13 cellular contexts compared by ENCODE assay signal in genomic region chr2:197576631-197577030, GRCh38.
DNase-seq lines count a peak whose midpoint lies in the region; ATAC-seq, FAIRE-seq and TF ChIP-seq lines count a peak whose summit lies in the region.
"Had no signal": no experiment of that assay in that cellular context is flagged by ENCODE, and none has a peak within 500 bp of the region (broad histone marks: within the 10 kb centered on the region; RNA-seq: fewer than 3 reads in every experiment).

No MANE protein-coding gene starts in this region.

- peaks cover 16% of the 10 kb centered on the region for H3K9me3 Mint-ChIP-seq in astrocyte (ENCODE audit: unreplicated experiment)
- H3K9me3 Mint-ChIP-seq: natural killer cell had no signal

- H3K4me3 Mint-ChIP-seq in astrocyte (ENCODE audit: unreplicated experiment) = no peak overlapping the region
- H3K4me3 Mint-ChIP-seq: natural killer cell had no signal

- H3K4me1 ChIP-seq in astrocyte (ENCODE audit: insufficient read depth, low read length) (no peaks in the 10 kb centered on the region), gastroesophageal sphincter (peaks cover 0 to 10% (median 0%) of the 10 kb centered on the region in 3 donors)

- peak overlapping the region; percentile 8 for H3K27ac ChIP-seq in astrocyte (ENCODE audit: low read depth, low read length)
- peak overlapping the region in 1 of 4 donors; percentile 19 for H3K27ac ChIP-seq in gastroesophageal sphincter

- ATAC-seq in gastroesophageal sphincter (peak; percentile 75), GM21360 (IDR thresholded peaks at IDR 0.05; ENCODE audit: unreplicated experiment) (no peak)
- ATAC-seq in stimulated activated naive CD8-positive, alpha-beta T cell treated with anti-CD3 and anti-CD28 coated beads, Interleukin-15, Interleukin-2, amounts not matched to agents 100 U/mL and 50 U/mL, for 24 hours = no peak
- ATAC-seq: natural killer cell had no signal

- no peak for TF ChIP-seq POLR2A in gastroesophageal sphincter (IDR thresholded peaks at IDR 0.05)
- no peak for TF ChIP-seq POLR2A in GM12891 (IDR thresholded peaks at IDR 0.05; ENCODE audit: low read depth, low read length)

- H3K27ac Mint-ChIP-seq in astrocyte (ENCODE audit: unreplicated experiment) = no peak overlapping the region
- H3K27ac Mint-ChIP-seq: natural killer cell had no signal

- TF ChIP-seq CTCF in astrocyte (IDR thresholded peaks at IDR 0.05; ENCODE audit: insufficient read depth, low read depth, low read length) (no peak), gastroesophageal sphincter (IDR thresholded peaks at IDR 0.05) (no peak)

- peak; percentile 31 for DNase-seq in EL
- peak; percentile 16 for DNase-seq in astrocyte (ENCODE audit: low read depth)
- DNase-seq in renal cortical epithelial cell (ENCODE audit: low read depth) = peak; percentile 8
- no peak for DNase-seq in stimulated activated CD4-positive, alpha-beta T cell treated with anti-CD3 and anti-CD28 coated beads, Interleukin-1b, Interleukin-23, amount 100 ng/mL, for 48 hours
- DNase-seq in stimulated activated naive CD8-positive, alpha-beta T cell treated with anti-CD3 and anti-CD28 coated beads, Interleukin-15, Interleukin-2, amounts not matched to agents 100 U/mL and 50 U/mL, for 24 hours = no peak
- no peak for DNase-seq in GM12891 (ENCODE audit: insufficient read length, low spot score)
- DNase-seq: natural killer cell; NCI-H1436; NCI-H82; stimulated activated CD8-positive, alpha-beta memory T cell treated with anti-CD3 and anti-CD28 coated beads, Interleukin-4, amount 100 ng/mL, for 48 hours had no signal

- no peak overlapping the region for H3K4me2 ChIP-seq in astrocyte (ENCODE audit: low read length)

- H3K4me1 Mint-ChIP-seq in astrocyte (ENCODE audit: low read depth, unreplicated experiment) = peaks cover 9% of the 10 kb centered on the region
- H3K4me1 Mint-ChIP-seq: natural killer cell had no signal

- H4K20me1 ChIP-seq in astrocyte (ENCODE audit: insufficient read depth, low read length) = no peaks in the 10 kb centered on the region

- no peak for FAIRE-seq in astrocyte (lab: Jason Lieb, UNC)
- no peak for FAIRE-seq in GM12891 (lab: Jason Lieb, UNC)
- FAIRE-seq: HTR-8/SVneo had no signal

- no peaks in the 10 kb centered on the region for H3K27me3 Mint-ChIP-seq in astrocyte (ENCODE audit: low read depth, unreplicated experiment)

- TF ChIP-seq EP300 in gastroesophageal sphincter (IDR thresholded peaks at IDR 0.05) = no peak

- 36 to 61% methylated on average over 3 of the region's 3 CpGs for WGBS in gastroesophageal sphincter (ENCODE audit: low coverage in 1 of 2), 2 donors

- H3K27me3 ChIP-seq in astrocyte (ENCODE audit: insufficient read depth, low read length) (no peaks in the 10 kb centered on the region), gastroesophageal sphincter (no peaks in the 10 kb centered on the region)

- H2AFZ ChIP-seq in astrocyte (ENCODE audit: low read depth, low read length) = no peak overlapping the region

- H3K36me3 Mint-ChIP-seq in astrocyte (ENCODE audit: low read depth, unreplicated experiment) = peaks cover 26% of the 10 kb centered on the region
- H3K36me3 Mint-ChIP-seq: natural killer cell had no signal

- no peaks in the 10 kb centered on the region for H3K36me3 ChIP-seq in astrocyte (ENCODE audit: insufficient read depth, low read length)
- H3K36me3 ChIP-seq in gastroesophageal sphincter = peaks cover 0 to 16% of the 10 kb centered on the region in 2 donors

- H3K9ac ChIP-seq in astrocyte (ENCODE audit: low read length) = no peak overlapping the region

- H3K4me3 ChIP-seq in astrocyte (ENCODE audit: insufficient read depth, low read depth, low read length) (no peak overlapping the region), gastroesophageal sphincter (no peak overlapping the region)

- H3K9me3 ChIP-seq in astrocyte (ENCODE audit: insufficient read depth, low read depth, low read length) (peaks cover 6% of the 10 kb centered on the region), gastroesophageal sphincter (no peaks in the 10 kb centered on the region)

- no peaks in the 10 kb centered on the region for H3K79me2 ChIP-seq in astrocyte (ENCODE audit: insufficient read depth, low read length)

TF ChIP-seq in GM12891, 5 proteins besides CTCF, POLR2A, EP300 and RAD21:
- TF ChIP-seq POU2F2 (IDR thresholded peaks at IDR 0.05; ENCODE audit: low read depth, low read length) (no peak), TAF1 (IDR thresholded peaks at IDR 0.05; ENCODE audit: low read depth, low read length) (no peak), PAX5 (IDR thresholded peaks at IDR 0.05; ENCODE audit: insufficient read depth, low read length, severe bottlenecking) (no peak), SPI1 (IDR thresholded peaks at IDR 0.05; ENCODE audit: low read depth, low read length) (no peak), POLR2AphosphoS5 (IDR thresholded peaks at IDR 0.05; ENCODE audit: low read depth, low read length) (no peak)

Comparison
In these comparisons a context has a peak if more than half of its experiments do, and no peak if none do; other contexts are left out.
1. DNase-seq: peak in EL (single experiment), astrocyte (single experiment) and renal cortical epithelial cell (single experiment); none in stimulated activated CD4-positive, alpha-beta T cell treated with anti-CD3 and anti-CD28 coated beads, Interleukin-1b, Interleukin-23, amount 100 ng/mL, for 48 hours (single experiment), stimulated activated naive CD8-positive, alpha-beta T cell treated with anti-CD3 and anti-CD28 coated beads, Interleukin-15, Interleukin-2, amounts not matched to agents 100 U/mL and 50 U/mL, for 24 hours (single experiment) and GM12891 (single experiment).